8 cellular contexts compared by ENCODE assay signal in the genomic region with DNA sequence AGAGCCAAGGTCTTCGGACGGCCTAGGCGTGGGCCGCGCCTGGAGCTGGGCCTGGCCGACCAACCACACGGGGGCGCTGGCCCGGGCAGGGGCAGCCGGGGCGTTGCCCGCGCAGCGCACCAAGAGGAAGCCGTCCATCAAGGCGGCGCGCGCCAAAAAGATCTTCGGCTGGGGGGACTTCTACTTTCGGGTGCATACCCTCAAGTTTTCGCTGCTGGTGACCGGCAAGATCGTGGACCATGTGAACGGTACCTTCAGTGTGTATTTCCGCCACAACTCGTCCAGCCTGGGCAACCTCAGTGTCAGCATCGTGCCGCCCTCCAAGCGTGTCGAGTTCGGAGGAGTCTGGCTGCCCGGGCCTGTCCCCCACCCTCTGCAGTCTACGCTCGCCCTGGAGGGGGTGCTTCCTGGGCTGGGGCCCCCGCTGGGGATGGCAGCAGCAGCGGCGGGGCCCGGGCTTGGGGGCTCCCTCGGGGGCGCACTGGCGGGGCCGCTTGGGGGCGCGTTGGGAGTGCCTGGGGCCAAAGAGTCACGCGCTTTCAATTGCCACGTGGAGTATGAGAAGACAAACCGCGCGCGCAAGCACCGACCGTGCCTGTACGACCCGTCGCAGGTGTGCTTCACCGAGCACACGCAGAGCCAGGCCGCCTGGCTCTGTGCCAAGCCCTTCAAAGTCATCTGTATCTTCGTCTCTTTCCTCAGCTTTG. TPM values are rescaled to one million over a fixed set of nuclear protein-coding genes. Genes with fewer than 3 reads are reported as not detected.
DNase-seq lines count a peak whose midpoint lies in the region; ATAC-seq and TF ChIP-seq lines count a peak whose summit lies in the region.

No MANE protein-coding gene starts in this region.

- CTCF ChIA-PET in mammary epithelial cell (lab: Charles Lee; ENCODE audit: low non-redundant PET) = no interaction called here

- ATAC-seq in GM21825 (IDR thresholded peaks at IDR 0.05; ENCODE audit: unreplicated experiment) = no peak
- no peak for ATAC-seq in GM19035 (IDR thresholded peaks at IDR 0.05; ENCODE audit: unreplicated experiment)

- H3K27me3 ChIP-seq in iPS-15b (ENCODE audit: control insufficient read depth, insufficient read depth, low read length) = peaks cover 84% of the 10 kb centered on the region
- H3K27me3 ChIP-seq in mammary epithelial cell (ENCODE audit: insufficient read depth, low read length) = peaks cover 4% of the 10 kb centered on the region

- intact Hi-C loops in mammary epithelial cell (cut with micrococcal nuclease) = no loop called here

- TF ChIP-seq CTCF in GM12873 (IDR thresholded peaks at IDR 0.05; ENCODE audit: insufficient read depth, low read depth, low read length, missing control alignments) (peak; percentile 65), mammary epithelial cell (conservative IDR thresholded peaks at IDR 0.05 in 1 of 2, IDR thresholded peaks at IDR 0.05 in 1 of 2; ENCODE audit: extremely low read depth in 1 of 2, insufficient read depth in 1 of 2, low read depth in 1 of 2, low read length in 2 of 2) (no peak)

- DNase-seq in NCI-H69 (lab: John Stamatoyannopoulos, UW) (peak; percentile 75), mammary epithelial cell (no peak)
- peak; percentile 85 for DNase-seq in activated effector memory CD4-positive, alpha-beta T cell treated with anti-CD3 and anti-CD28 coated beads, Interleukin-2, amount 50 U/mL, for 16 hours
- peak; percentile 34 for DNase-seq in stimulated activated naive CD4-positive, alpha-beta T cell treated with Interleukin-2 at 50 U/mL for 16 hours (lab: John Stamatoyannopoulos, UW)

- H3K9me3 ChIP-seq in iPS-15b (ENCODE audit: control insufficient read depth, insufficient read depth, low read length) (no peaks in the 10 kb centered on the region), mammary epithelial cell (replicated peaks; ENCODE audit: insufficient read depth, low read length) (no peaks in the 10 kb centered on the region)

- H3K27ac ChIP-seq in mammary epithelial cell (ENCODE audit: insufficient read depth, low read depth, low read length) = no peak overlapping the region

- peaks cover 7% of the 10 kb centered on the region for H3K79me2 ChIP-seq in mammary epithelial cell (ENCODE audit: insufficient read depth, low read length)

- dilution Hi-C loops in mammary epithelial cell (cut with HindIII; ENCODE audit: low sequenced_read_pairs) = loop anchor here (5.0 kb wide), 1 partner anchor 103 kb away; no protein-coding TSS in a partner anchor

- WGBS in mammary epithelial cell (ENCODE audit: low coverage, missing lambda C conversion rate) = 52% methylated on average over 22 of the region's 61 CpGs

- no TSS peak for BruUV-seq in mammary epithelial cell (replicated peaks; lab: Mats Ljungman, UMichigan)

- in situ Hi-C loops in mammary epithelial cell (cut with MboI; ENCODE audit: low sequenced_read_pairs in 2 of 2) = no loop called here

- H3K4me3 ChIP-seq in iPS-15b (ENCODE audit: low read depth, low read length) (peak overlapping the region; percentile 43), mammary epithelial cell (replicated peaks in 1 of 3; ENCODE audit: insufficient read depth in 1 of 3, low read depth in 2 of 3, low read length in 3 of 3) (no peak overlapping the region)

- H3K9ac ChIP-seq in iPS-15b (ENCODE audit: low read depth, low read length) (no peak overlapping the region), mammary epithelial cell (ENCODE audit: insufficient read depth, low read length) (no peak overlapping the region)

- no peaks in the 10 kb centered on the region for H4K20me1 ChIP-seq in mammary epithelial cell (ENCODE audit: insufficient read depth, low read length)

- H2AFZ ChIP-seq in mammary epithelial cell (ENCODE audit: low read depth, low read length) = no peak overlapping the region

- H3K4me1 ChIP-seq in iPS-15b (ENCODE audit: control insufficient read depth, insufficient read depth, low read length) (peaks cover 16% of the 10 kb centered on the region), mammary epithelial cell (ENCODE audit: insufficient read depth, low read length) (no peaks in the 10 kb centered on the region)

- H3K4me2 ChIP-seq in mammary epithelial cell (ENCODE audit: insufficient read depth, low read depth, low read length) = no peak overlapping the region

- H3K36me3 ChIP-seq in iPS-15b (ENCODE audit: control insufficient read depth, insufficient read depth, low read length) (no peaks in the 10 kb centered on the region), mammary epithelial cell (ENCODE audit: insufficient read depth, low read length) (no peaks in the 10 kb centered on the region)

RNA-seq across cellular contexts. Expression of gene SHMT2, which starts 4.4 kb away (rescaled TPM):
- 100 to 1,000 TPM; 266 to 337 TPM for total RNA-seq in mammary epithelial cell
- polyA plus RNA-seq in mammary epithelial cell = 285 TPM
- 190 TPM for polyA minus RNA-seq in mammary epithelial cell

RNA-seq across cellular contexts. Expression of gene NXPH4, which starts 8.5 kb away (rescaled TPM):
- total RNA-seq in mammary epithelial cell = 1 to 10 TPM in 1 of 2 donors, under 1 TPM in 1; 0.67 to 5.3 TPM
- 0.51 TPM for polyA plus RNA-seq in mammary epithelial cell
- 0.41 TPM for polyA minus RNA-seq in mammary epithelial cell

RNA-seq across cellular contexts. Expression of gene STAC3, which starts 25.9 kb away (rescaled TPM):
- total RNA-seq in mammary epithelial cell = 1 to 10 TPM in 1 of 2 donors, under 1 TPM in 1; 0.50 to 1.2 TPM
- 0.35 TPM for polyA plus RNA-seq in mammary epithelial cell
- polyA minus RNA-seq in mammary epithelial cell = not detected
